8 cellular contexts compared by ENCODE assay signal in genomic region chr13:114130708-114131580, GRCh38. TPM values are rescaled to one million over a fixed set of nuclear protein-coding genes. Genes with fewer than 3 reads are reported as not detected.
DNase-seq lines count a peak whose midpoint lies in the region; ATAC-seq and TF ChIP-seq lines count a peak whose summit lies in the region.

No MANE protein-coding gene starts in this region.

- TF ChIP-seq CTCF in activated CD8-positive, alpha-beta T cell treated with anti-CD3 and anti-CD28 coated beads for 36 hours (IDR thresholded peaks at IDR 0.05), result no peak
- TF ChIP-seq CTCF in epithelial cell of esophagus (IDR thresholded peaks at IDR 0.05; ENCODE audit: insufficient read depth, low read depth, low read length, missing control alignments) (no peak), mucosa of descending colon (IDR thresholded peaks at IDR 0.05) (no peak), thoracic aorta (IDR thresholded peaks at IDR 0.05) (no peak)

- peak overlapping the region; percentile 70 to 75 for H3K27ac ChIP-seq in thoracic aorta

- peaks cover 6% of the 10 kb centered on the region for H3K9me3 Mint-ChIP-seq in activated CD8-positive, alpha-beta T cell treated with anti-CD3 and anti-CD28 coated beads for 36 hours

- no peaks in the 10 kb centered on the region for H3K27me3 ChIP-seq in thoracic aorta (replicated peaks; ENCODE audit: insufficient read depth)

- peak; percentile 35 for ATAC-seq in GM19395 (IDR thresholded peaks at IDR 0.05; ENCODE audit: unreplicated experiment)
- ATAC-seq in activated CD8-positive, alpha-beta T cell treated with anti-CD3 and anti-CD28 coated beads for 36 hours, result peak; percentile 25
- peak; percentile 24 for ATAC-seq in mucosa of descending colon
- no peak for ATAC-seq in thoracic aorta (ENCODE audit: insufficient number of reproducible peaks, low FRiP score, low read depth)
- ATAC-seq in GM21529 (IDR thresholded peaks at IDR 0.05; ENCODE audit: unreplicated experiment), result no peak

- POLR2A ChIA-PET in activated CD8-positive, alpha-beta T cell treated with anti-CD3 and anti-CD28 coated beads for 36 hours (lab: Charles Lee), result interaction anchor here (1.0 to 12.3 kb wide), 13 partner anchors 9 to 98 kb away, joined by 3 to 99 read pairs (median 7); no protein-coding TSS in a partner anchor

- H3K27ac Mint-ChIP-seq in activated CD8-positive, alpha-beta T cell treated with anti-CD3 and anti-CD28 coated beads for 36 hours, result peak overlapping the region; percentile 91

- CTCF ChIA-PET in activated CD8-positive, alpha-beta T cell treated with anti-CD3 and anti-CD28 coated beads for 36 hours (lab: Charles Lee), result interaction anchor here (0.9 to 1.2 kb wide), 5 partner anchors 9 to 95 kb away, joined by 3 to 4 read pairs (median 3); no protein-coding TSS in a partner anchor

- H3K36me3 ChIP-seq in mucosa of descending colon (ENCODE audit: low read depth) (no peaks in the 10 kb centered on the region), thoracic aorta (no peaks in the 10 kb centered on the region)

- H3K4me3 ChIP-seq in epithelial cell of esophagus (ENCODE audit: low read length), result peak overlapping the region; percentile 50
- peak overlapping the region; percentile 51 for H3K4me3 ChIP-seq in mucosa of descending colon
- H3K4me3 ChIP-seq in thoracic aorta, result peak overlapping the region; percentile 75

- H3K4me1 Mint-ChIP-seq in activated CD8-positive, alpha-beta T cell treated with anti-CD3 and anti-CD28 coated beads for 36 hours (ENCODE audit: low read depth), result peaks cover 45% of the 10 kb centered on the region

- H3K27me3 Mint-ChIP-seq in activated CD8-positive, alpha-beta T cell treated with anti-CD3 and anti-CD28 coated beads for 36 hours, result no peaks in the 10 kb centered on the region

- H3K4me3 Mint-ChIP-seq in activated CD8-positive, alpha-beta T cell treated with anti-CD3 and anti-CD28 coated beads for 36 hours, result peak overlapping the region; percentile 99

- DNase-seq in AG20443 (ENCODE audit: low spot score) (peak; percentile 88), NCI-H345 treated with DMSO at 0.1 percent for 48 hours (lab: John Stamatoyannopoulos, UW; ENCODE audit: unreplicated experiment) (peak; percentile 78), epithelial cell of esophagus (ENCODE audit: low read depth) (peak; percentile 78), mucosa of descending colon (peak in 2 of 3 donors; percentile 56 to 68), thoracic aorta (ENCODE audit: low spot score) (peak; percentile 51)
- DNase-seq in activated CD8-positive, alpha-beta T cell treated with anti-CD3 and anti-CD28 coated beads for 36 hours, result peak; percentile 81

- peaks cover 27% of the 10 kb centered on the region for H3K36me3 Mint-ChIP-seq in activated CD8-positive, alpha-beta T cell treated with anti-CD3 and anti-CD28 coated beads for 36 hours (ENCODE audit: low read depth)

- intact Hi-C loops in activated CD8-positive, alpha-beta T cell treated with anti-CD3 and anti-CD28 coated beads for 36 hours (cut with micrococcal nuclease), result no loop called here
- intact Hi-C loops in mucosa of descending colon (cut with DNase I, micrococcal nuclease), result loop anchor here in 1 of 2 donors (5.0 kb wide), 1 partner anchor 64 kb away; no protein-coding TSS in a partner anchor

- peaks cover 22% of the 10 kb centered on the region for H3K4me1 ChIP-seq in mucosa of descending colon (ENCODE audit: low read depth)
- peaks cover 29 to 47% of the 10 kb centered on the region in 2 donors for H3K4me1 ChIP-seq in thoracic aorta (ENCODE audit: control insufficient read depth in 1 of 2, low read depth in 2 of 2)

- H3K9me3 ChIP-seq in mucosa of descending colon (no peaks in the 10 kb centered on the region), thoracic aorta (no peaks in the 10 kb centered on the region)

RNA-seq across cellular contexts. Expression of gene RASA3, which starts 1.5 kb away (rescaled TPM):
- 10 to 100 TPM; 28.9 to 32.3 TPM for total RNA-seq in activated CD8-positive, alpha-beta T cell treated with anti-CD3 and anti-CD28 coated beads for 36 hours
- total RNA-seq in mucosa of descending colon, result 10 to 100 TPM in 1 of 3 donors, 1 to 10 TPM in 2; 7.9 to 19.0 (median 8.4) TPM
- 10 to 100 TPM; 38.9 to 48.6 TPM for total RNA-seq in thoracic aorta

RNA-seq across cellular contexts. Expression of gene CFAP97D2, which starts 48.1 kb away (rescaled TPM):
- not detected for total RNA-seq in activated CD8-positive, alpha-beta T cell treated with anti-CD3 and anti-CD28 coated beads for 36 hours
- total RNA-seq in mucosa of descending colon (not detected), thoracic aorta (not detected)

Comparison
In these comparisons a context has a peak if more than half of its experiments do, and no peak if none do; other contexts are left out.
1. ATAC-seq: peak in GM19395 (single experiment), activated CD8-positive, alpha-beta T cell treated with anti-CD3 and anti-CD28 coated beads for 36 hours (single experiment) and mucosa of descending colon (single experiment); none in thoracic aorta (single experiment) and GM21529 (single experiment).
2. Peak in every context shown above with its lines, with median percentiles within 50 percentile points of each other: DNase-seq and H3K4me3 ChIP-seq.